Comparison of ENCODE assay signal across 10 cellular contexts in the genomic region with DNA sequence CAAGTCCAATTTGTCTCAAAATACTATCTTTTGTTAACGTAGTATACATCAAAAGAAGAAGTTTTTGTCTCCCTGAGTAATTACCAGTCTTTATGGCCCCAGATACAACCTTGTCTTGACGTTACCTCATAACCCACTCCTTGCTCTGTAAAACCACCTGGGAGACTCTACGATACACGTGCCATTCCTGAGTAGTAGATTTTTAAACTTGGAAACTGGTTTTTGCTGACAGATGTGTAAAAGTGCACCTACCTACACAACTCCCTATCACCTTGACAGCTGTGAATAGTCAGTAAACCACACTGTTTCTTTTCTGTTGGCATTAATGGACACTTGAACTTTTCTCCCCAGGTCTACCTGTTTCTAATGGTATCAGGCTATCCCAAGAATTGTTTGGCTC. TPM values are rescaled to one million over a fixed set of nuclear protein-coding genes. Genes with fewer than 3 reads are reported as not detected.
"Had no signal": no experiment of that assay in that cellular context is flagged by ENCODE, and none has a peak within 500 bp of the region (broad histone marks: within the 10 kb centered on the region; RNA-seq: fewer than 3 reads in every experiment).

No MANE protein-coding gene starts in this region.

- FAIRE-seq: HTR-8/SVneo had no signal

- H3K27ac ChIP-seq: GM23248, KMS-11 had no signal

- H3K36me3 ChIP-seq: HAP-1 had no signal

- H3K4me2 ChIP-seq: KMS-11 had no signal

- H3K27ac Mint-ChIP-seq: HFFc6 had no signal

- H3K4me3 Mint-ChIP-seq: HFFc6 had no signal

- ATAC-seq: HCT116 had no signal

- H3K9me3 ChIP-seq: HAP-1 had no signal

- H3K4me1 ChIP-seq: HAP-1 had no signal

- H3K4me3 ChIP-seq: GM23248, HAP-1 had no signal

- DNase-seq: GM23248, GOT3, H7, HFFc6, KBM-7 had no signal

- H2AFZ ChIP-seq: GM23248 had no signal

- H3K9ac ChIP-seq: GM23248, KMS-11 had no signal

RNA-seq across cellular contexts. Expression of a gene that starts 51.7 kb away (rescaled TPM):
- total RNA-seq: GM23248, HT-29 had no signal
